In the genomic region with DNA sequence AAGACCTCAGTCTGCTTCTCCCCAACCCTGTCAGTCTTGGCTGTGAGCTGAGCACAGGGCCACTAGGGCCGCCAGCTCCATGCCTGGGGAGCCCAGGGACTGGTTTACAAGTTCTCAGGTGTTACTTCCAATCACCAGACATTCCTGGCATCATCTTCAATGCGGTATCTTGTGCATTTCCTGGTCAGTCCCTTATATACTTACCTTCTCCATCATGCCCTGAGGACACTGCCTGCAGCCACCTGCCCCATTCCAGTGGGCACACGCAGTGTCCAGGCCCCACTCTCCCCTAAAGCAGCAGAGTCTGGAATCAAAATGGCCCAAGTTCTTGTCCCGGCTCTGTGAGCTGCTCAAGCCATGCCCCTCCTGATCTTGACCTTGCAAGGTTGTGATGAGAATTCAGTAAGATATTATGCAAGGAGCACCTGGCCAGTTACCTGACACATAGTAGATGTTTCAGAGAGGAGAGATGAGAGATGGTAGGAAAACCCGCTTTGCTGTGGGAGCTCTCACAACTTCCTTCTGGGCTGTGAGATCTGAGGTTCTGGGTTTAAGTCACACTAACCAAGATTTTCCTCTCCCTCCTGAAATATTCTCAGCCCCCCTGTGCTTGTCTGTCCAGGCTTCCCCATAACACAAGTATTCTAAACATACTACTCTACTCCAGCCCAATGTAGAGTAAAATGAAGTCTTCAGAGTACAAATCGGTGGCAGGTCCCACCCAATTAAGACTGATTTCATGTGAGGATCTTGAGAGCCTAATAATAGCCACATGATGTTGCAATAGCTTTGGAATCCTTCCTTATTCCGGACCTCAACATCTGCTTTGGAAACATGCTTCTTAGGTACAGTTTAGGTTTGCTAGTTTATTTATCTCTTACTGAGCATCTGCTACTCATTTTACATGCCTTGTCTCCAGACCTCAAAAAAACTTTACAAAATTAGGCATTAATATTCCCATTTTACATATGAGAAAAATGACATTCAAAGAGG, we compare ENCODE assay signal across 20 cellular contexts.
DNase-seq lines count a peak whose midpoint lies in the region; ATAC-seq and TF ChIP-seq lines count a peak whose summit lies in the region.
"Had no signal": no experiment of that assay in that cellular context is flagged by ENCODE, and none has a peak within 500 bp of the region (broad histone marks: within the 10 kb centered on the region; RNA-seq: fewer than 3 reads in every experiment).

No MANE protein-coding gene starts in this region.

- no peak overlapping the region for H3K27ac Mint-ChIP-seq in osteocyte (ENCODE audit: unreplicated experiment)
- H3K27ac Mint-ChIP-seq in CD4-positive, alpha-beta T cell, result no peak overlapping the region

- no peaks in the 10 kb centered on the region for H3K27me3 Mint-ChIP-seq in osteocyte (ENCODE audit: unreplicated experiment)
- no peaks in the 10 kb centered on the region for H3K27me3 Mint-ChIP-seq in CD4-positive, alpha-beta T cell

- H3K36me3 ChIP-seq in esophagus muscularis mucosa, result no peaks in the 10 kb centered on the region
- H3K36me3 ChIP-seq: SJSA1 had no signal

- no peaks in the 10 kb centered on the region for H3K36me3 Mint-ChIP-seq in osteocyte (ENCODE audit: unreplicated experiment)
- H3K36me3 Mint-ChIP-seq in CD4-positive, alpha-beta T cell (ENCODE audit: low read depth), result no peaks in the 10 kb centered on the region

- no peaks in the 10 kb centered on the region for H3K27me3 ChIP-seq in esophagus muscularis mucosa
- H3K27me3 ChIP-seq in CD4-positive, alpha-beta T cell (ENCODE audit: control insufficient read depth, insufficient read depth, low read length), result no peaks in the 10 kb centered on the region
- H3K27me3 ChIP-seq: SJSA1 had no signal

- no peak for TF ChIP-seq POLR2A in esophagus muscularis mucosa (IDR thresholded peaks at IDR 0.05; ENCODE audit: low read depth)

- H3K27ac ChIP-seq in esophagus muscularis mucosa (replicated peaks in 1 of 4), result no peak overlapping the region
- H3K27ac ChIP-seq in CD4-positive, alpha-beta T cell (ENCODE audit: low read depth, low read length), result no peak overlapping the region
- H3K27ac ChIP-seq: SJSA1 had no signal

- no peaks in the 10 kb centered on the region for H3K4me1 Mint-ChIP-seq in osteocyte (ENCODE audit: unreplicated experiment)
- no peaks in the 10 kb centered on the region for H3K4me1 Mint-ChIP-seq in CD4-positive, alpha-beta T cell (ENCODE audit: low read depth)

- H3K9me3 ChIP-seq in esophagus muscularis mucosa, result peaks cover 0 to 4% (median 0%) of the 10 kb centered on the region in 4 donors
- no peaks in the 10 kb centered on the region for H3K9me3 ChIP-seq in CD4-positive, alpha-beta T cell (ENCODE audit: control insufficient read depth, low read length)
- H3K9me3 ChIP-seq: SJSA1 had no signal

- H3K4me1 ChIP-seq in esophagus muscularis mucosa, result no peaks in the 10 kb centered on the region
- H3K4me1 ChIP-seq: SJSA1 had no signal

- WGBS in esophagus muscularis mucosa, result 79% methylated on average over 6 of the region's 7 CpGs

- intact Hi-C loops in esophagus muscularis mucosa (cut with DNase I), result no loop called here
- intact Hi-C loops in CD4-positive, alpha-beta T cell (cut with DNase I, micrococcal nuclease), result no loop called here

- TF ChIP-seq CTCF in AG10803 (conservative IDR thresholded peaks at IDR 0.05; ENCODE audit: low read length) (no peak), esophagus muscularis mucosa (IDR thresholded peaks at IDR 0.05) (no peak), osteocyte (IDR thresholded peaks at IDR 0.05) (no peak)
- TF ChIP-seq CTCF in CD4-positive, alpha-beta T cell (IDR thresholded peaks at IDR 0.05), result no peak

- peak; percentile 49 for DNase-seq in activated effector memory CD4-positive, alpha-beta T cell treated with anti-CD3 and anti-CD28 coated beads, Interleukin-2, amount 50 U/mL, for 16 hours
- no peak for DNase-seq in activated effector memory CD4-positive, alpha-beta T cell treated with Interleukin-2 at 50 U/mL for 16 hours
- peak; percentile 26 for DNase-seq in AG10803 (ENCODE audit: low read depth)
- DNase-seq in esophagus muscularis mucosa (ENCODE audit: extremely low spot score), result peak; percentile 88
- peak; percentile 69 for DNase-seq in osteocyte (ENCODE audit: extremely low spot score, unreplicated experiment)
- DNase-seq in COLO668 (lab: John Stamatoyannopoulos, UW; ENCODE audit: unreplicated experiment), result no peak
- DNase-seq in CD4-positive, alpha-beta T cell, result no peak
- DNase-seq: 8988T, AML-193, C1 segment of cervical spinal cord, EL, GF-D8, Kasumi-1, NCI-H1694 treated with DMSO at 0.1 percent for 48 hours, NCI-H2081 treated with DMSO at 0.1 percent for 48 hours, NCI-H2171 treated with DMSO at 0.1 percent for 48 hours, NCI-H524 treated with DMSO at 0.1 percent for 48 hours, NCI-H82 had no signal

- no peak overlapping the region for H3K4me3 Mint-ChIP-seq in osteocyte (ENCODE audit: unreplicated experiment)
- H3K4me3 Mint-ChIP-seq in CD4-positive, alpha-beta T cell, result no peak overlapping the region

- CTCF ChIA-PET in CD4-positive, alpha-beta T cell (lab: Charles Lee), result no interaction called here

- POLR2A ChIA-PET in CD4-positive, alpha-beta T cell (lab: Charles Lee), result no interaction called here

- no peaks in the 10 kb centered on the region for H3K9me3 Mint-ChIP-seq in osteocyte (ENCODE audit: unreplicated experiment)
- no peaks in the 10 kb centered on the region for H3K9me3 Mint-ChIP-seq in CD4-positive, alpha-beta T cell

- H3K4me3 ChIP-seq in AG10803 (ENCODE audit: low read length) (no peak overlapping the region), esophagus muscularis mucosa (no peak overlapping the region)
- H3K4me3 ChIP-seq: SJSA1 had no signal

- ATAC-seq in CD4-positive, alpha-beta T cell (ENCODE audit: poor library complexity), result no peak
- ATAC-seq: Panc1 had no signal

- no peak for TF ChIP-seq EP300 in esophagus muscularis mucosa (IDR thresholded peaks at IDR 0.05)

Comparison
In these comparisons a context has a peak if more than half of its experiments do, and no peak if none do; other contexts are left out.
1. DNase-seq: peak in activated effector memory CD4-positive, alpha-beta T cell treated with anti-CD3 and anti-CD28 coated beads, Interleukin-2, amount 50 U/mL, for 16 hours (single experiment), AG10803 (single experiment), esophagus muscularis mucosa (single experiment) and osteocyte (single experiment); none in activated effector memory CD4-positive, alpha-beta T cell treated with Interleukin-2 at 50 U/mL for 16 hours (single experiment), COLO668 (single experiment) and CD4-positive, alpha-beta T cell (0 of 10).